13 cellular contexts compared by ENCODE assay signal in the genomic region with DNA sequence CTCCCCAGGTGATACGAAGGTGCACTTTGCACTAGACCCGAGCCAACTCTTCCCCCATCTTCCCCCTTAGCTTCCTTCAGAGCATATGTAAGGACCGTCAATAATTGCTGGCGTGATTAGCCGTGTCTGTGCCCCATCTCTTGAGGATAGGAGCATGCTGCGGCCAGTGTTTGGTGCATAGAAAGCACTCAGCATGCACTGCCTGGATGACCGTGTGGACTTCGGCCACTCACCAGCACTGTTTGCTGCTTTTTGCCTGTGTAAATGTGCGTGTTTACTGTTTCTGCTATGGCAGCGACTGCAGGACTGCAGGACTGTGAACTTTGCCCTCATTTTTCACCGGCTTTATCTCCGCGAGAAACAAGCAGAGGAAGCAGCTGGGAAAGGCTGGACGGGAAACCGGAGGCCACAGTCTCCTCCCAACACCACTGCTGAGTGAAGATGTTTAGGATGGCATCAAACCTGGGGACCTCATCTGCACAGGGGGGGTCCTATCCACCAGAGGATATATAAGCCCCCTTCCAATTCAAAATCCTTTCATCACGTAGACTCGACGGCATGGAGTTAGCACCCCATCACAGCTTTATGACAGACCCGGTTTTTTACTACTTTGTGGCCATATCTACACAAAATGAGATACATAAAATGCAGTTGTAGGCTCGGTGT.
A peak's percentile ranks its signal among the peaks of the same experiment; 100 is the strongest.
DNase-seq lines count a peak whose midpoint lies in the region; TF ChIP-seq lines count a peak whose summit lies in the region.
"Had no signal": no experiment of that assay in that cellular context is flagged by ENCODE, and none has a peak within 500 bp of the region (broad histone marks: within the 10 kb centered on the region; RNA-seq: fewer than 3 reads in every experiment).

No MANE protein-coding gene starts in this region.

- no peaks in the 10 kb centered on the region for H3K9me3 Mint-ChIP-seq in endothelial cell (ENCODE audit: unreplicated experiment)

- H3K9me3 ChIP-seq in spleen = peaks cover 0 to 9% (median 0%) of the 10 kb centered on the region in 8 donors
- H3K9me3 ChIP-seq: suprapubic skin had no signal

- H3K27me3 Mint-ChIP-seq in endothelial cell (ENCODE audit: unreplicated experiment) = peaks cover 10% of the 10 kb centered on the region

- peaks cover 9 to 41% (median 28%) of the 10 kb centered on the region in 6 donors for H3K4me1 ChIP-seq in spleen

- TF ChIP-seq POLR2A in spleen (IDR thresholded peaks at IDR 0.05) = no peak

- H3K27ac Mint-ChIP-seq in endothelial cell (ENCODE audit: unreplicated experiment) = peak overlapping the region; percentile 100

- no peaks in the 10 kb centered on the region for H3K36me3 Mint-ChIP-seq in endothelial cell (ENCODE audit: low read depth, unreplicated experiment)

- H3K4me3 ChIP-seq in spleen = no peak overlapping the region
- H3K4me3 ChIP-seq: coronary artery, suprapubic skin had no signal

- intact Hi-C loops in spleen (cut with DNase I; ENCODE audit: low total_unique reads) = no loop called here

- H3K27me3 ChIP-seq in spleen (replicated peaks in 1 of 7) = peaks cover 0 to 55% (median 8%) of the 10 kb centered on the region in 7 donors

- WGBS in spleen, 5 donors = 43 to 50% (median 43%) methylated on average over 18 to 20 of the region's 20 CpGs

- peak; percentile 47 for DNase-seq in SW480 (ENCODE audit: low spot score)
- peak; percentile 75 for DNase-seq in endothelial cell (ENCODE audit: low spot score)
- DNase-seq in lung microvascular endothelial cell (ENCODE audit: low read depth in 2 of 2) = peak; percentile 96 to 98
- no peak for DNase-seq in spleen
- no peak for DNase-seq in SK-N-DZ (ENCODE audit: low spot score)
- DNase-seq in activated CD4-positive, alpha-beta T cell treated with anti-CD3 and anti-CD28 coated beads, Interleukin-2, amount 50 U/mL, for 4 hours = no peak
- no peak for DNase-seq in NCI-H2196 (lab: John Stamatoyannopoulos, UW; ENCODE audit: unreplicated experiment)
- DNase-seq in stimulated activated CD8-positive, alpha-beta memory T cell treated with anti-CD3 and anti-CD28 coated beads, Interleukin-4, amount 100 ng/mL, for 48 hours = no peak
- DNase-seq: activated naive CD4-positive, alpha-beta T cell treated with anti-CD3 and anti-CD28 coated beads, Interleukin-2, amount 50 U/mL, for 16 hours; NCI-H446; T-helper 2 cell had no signal

- TF ChIP-seq CTCF in endothelial cell (IDR thresholded peaks at IDR 0.05; ENCODE audit: unreplicated experiment) (no peak), spleen (IDR thresholded peaks at IDR 0.05 in 8 of 11, conservative IDR thresholded peaks at IDR 0.05 in 3 of 11) (no peak)

- H3K36me3 ChIP-seq in spleen = no peaks in the 10 kb centered on the region
- H3K36me3 ChIP-seq: suprapubic skin had no signal

- H3K4me1 Mint-ChIP-seq in endothelial cell (ENCODE audit: unreplicated experiment) = peaks cover 61% of the 10 kb centered on the region

- H3K27ac ChIP-seq in spleen = peak overlapping the region in 7 of 8 donors; percentile 8 to 80 (median 72)
- H3K27ac ChIP-seq: coronary artery, suprapubic skin had no signal

- H3K4me3 Mint-ChIP-seq in endothelial cell (ENCODE audit: unreplicated experiment) = peak overlapping the region; percentile 42

Comparison
In these comparisons a context has a peak if more than half of its experiments do, and no peak if none do; other contexts are left out.
1. DNase-seq: peak in SW480 (single experiment), endothelial cell (single experiment) and lung microvascular endothelial cell (2 of 2); none in spleen (single experiment), SK-N-DZ (single experiment), activated CD4-positive, alpha-beta T cell treated with anti-CD3 and anti-CD28 coated beads, Interleukin-2, amount 50 U/mL, for 4 hours (0 of 2), NCI-H2196 (single experiment) and stimulated activated CD8-positive, alpha-beta memory T cell treated with anti-CD3 and anti-CD28 coated beads, Interleukin-4, amount 100 ng/mL, for 48 hours (single experiment).